ENCODE assay signal across 22 cellular contexts in genomic region chr2:3256157-3256556, GRCh38.
"Had no signal": no experiment of that assay in that cellular context is flagged by ENCODE, and none has a peak within 500 bp of the region (broad histone marks: within the 10 kb centered on the region; RNA-seq: fewer than 3 reads in every experiment).

No MANE protein-coding gene starts in this region.

- H3K27me3 Mint-ChIP-seq: activated naive CD8-positive, alpha-beta T cell treated with anti-CD3 and anti-CD28 coated beads, Interleukin-2, amount 50 U/mL, for 24 hours; dendritic cell treated with granulocyte-macrophage colony-stimulating factor and Interleukin-4, amounts not matched to agents 40 ng/mL and 50 ng/mL, for 4 days; naive thymus-derived CD4-positive, alpha-beta T cell; progenitor cell of endocrine pancreas; stimulated activated naive CD8-positive, alpha-beta T cell treated with anti-CD3 and anti-CD28 coated beads, Interleukin-15, Interleukin-2, amounts not matched to agents 100 ng/mL and 50 ng/mL, for 24 hours; T-cell had no signal

- H3K27ac Mint-ChIP-seq: activated naive CD8-positive, alpha-beta T cell treated with anti-CD3 and anti-CD28 coated beads, Interleukin-2, amount 50 U/mL, for 24 hours; dendritic cell treated with granulocyte-macrophage colony-stimulating factor and Interleukin-4, amounts not matched to agents 40 ng/mL and 50 ng/mL, for 4 days; stimulated activated naive CD8-positive, alpha-beta T cell treated with anti-CD3 and anti-CD28 coated beads, Interleukin-15, Interleukin-2, amounts not matched to agents 100 ng/mL and 50 ng/mL, for 24 hours; T-cell had no signal

- H3K9me3 Mint-ChIP-seq: activated naive CD8-positive, alpha-beta T cell treated with anti-CD3 and anti-CD28 coated beads, Interleukin-2, amount 50 U/mL, for 24 hours; stimulated activated naive CD8-positive, alpha-beta T cell treated with anti-CD3 and anti-CD28 coated beads, Interleukin-15, Interleukin-2, amounts not matched to agents 100 ng/mL and 50 ng/mL, for 24 hours had no signal

- H3K27me3 ChIP-seq: cardiac muscle cell, thyroid gland, upper lobe of right lung had no signal

- H3K4me1 ChIP-seq: lower lobe of right lung, upper lobe of right lung had no signal

- H3K9me3 ChIP-seq: lower lobe of right lung, thyroid gland, upper lobe of right lung had no signal

- DNase-seq: activated CD4-positive, alpha-beta T cell treated with anti-CD3 and anti-CD28 coated beads for 1 hour; activated CD4-positive, alpha-beta T cell treated with anti-CD3 and anti-CD28 coated beads, Interleukin-2, amount 50 U/mL, for 4 hours; activated effector memory CD4-positive, alpha-beta T cell treated with anti-CD3 and anti-CD28 coated beads, Interleukin-2, amount 50 U/mL, for 16 hours; activated naive CD4-positive, alpha-beta T cell treated with anti-CD3 and anti-CD28 coated beads, Interleukin-2, amount 50 U/mL, for 16 hours; activated naive CD8-positive, alpha-beta T cell treated with anti-CD3 and anti-CD28 coated beads, Interleukin-2, amount 50 U/mL, for 24 hours; activated T-cell treated with anti-CD3 and anti-CD28 coated beads for 4 hours; effector CD8-positive, alpha-beta T cell; erythroblast; foreskin fibroblast; lower lobe of right lung; naive thymus-derived CD4-positive, alpha-beta T cell; stimulated activated CD4-positive, alpha-beta T cell treated with anti-CD3 and anti-CD28 coated beads, Interleukin-4, amount 100 ng/mL, for 24 hours; substantia nigra; T-cell; thyroid gland; upper lobe of right lung; WERI-Rb-1 had no signal

- H3K27ac ChIP-seq: cardiac muscle cell, lower lobe of right lung, thyroid gland, upper lobe of right lung, WERI-Rb-1 had no signal

- ATAC-seq: activated naive CD8-positive, alpha-beta T cell treated with anti-CD3 and anti-CD28 coated beads, Interleukin-2, amount 50 U/mL, for 24 hours; left lobe of liver; lower lobe of right lung; naive thymus-derived CD4-positive, alpha-beta T cell; T-cell; upper lobe of right lung had no signal

- H3K4me3 Mint-ChIP-seq: activated naive CD8-positive, alpha-beta T cell treated with anti-CD3 and anti-CD28 coated beads, Interleukin-2, amount 50 U/mL, for 24 hours; dendritic cell treated with granulocyte-macrophage colony-stimulating factor and Interleukin-4, amounts not matched to agents 40 ng/mL and 50 ng/mL, for 4 days; naive thymus-derived CD4-positive, alpha-beta T cell; stimulated activated naive CD8-positive, alpha-beta T cell treated with anti-CD3 and anti-CD28 coated beads, Interleukin-15, Interleukin-2, amounts not matched to agents 100 ng/mL and 50 ng/mL, for 24 hours; T-cell had no signal

- H3K36me3 ChIP-seq: cardiac muscle cell, thyroid gland, upper lobe of right lung had no signal

- H3K4me3 ChIP-seq: cardiac muscle cell, lower lobe of right lung, thyroid gland, upper lobe of right lung had no signal
